ENCODE assay signal across 8 cellular contexts in the genomic region with DNA sequence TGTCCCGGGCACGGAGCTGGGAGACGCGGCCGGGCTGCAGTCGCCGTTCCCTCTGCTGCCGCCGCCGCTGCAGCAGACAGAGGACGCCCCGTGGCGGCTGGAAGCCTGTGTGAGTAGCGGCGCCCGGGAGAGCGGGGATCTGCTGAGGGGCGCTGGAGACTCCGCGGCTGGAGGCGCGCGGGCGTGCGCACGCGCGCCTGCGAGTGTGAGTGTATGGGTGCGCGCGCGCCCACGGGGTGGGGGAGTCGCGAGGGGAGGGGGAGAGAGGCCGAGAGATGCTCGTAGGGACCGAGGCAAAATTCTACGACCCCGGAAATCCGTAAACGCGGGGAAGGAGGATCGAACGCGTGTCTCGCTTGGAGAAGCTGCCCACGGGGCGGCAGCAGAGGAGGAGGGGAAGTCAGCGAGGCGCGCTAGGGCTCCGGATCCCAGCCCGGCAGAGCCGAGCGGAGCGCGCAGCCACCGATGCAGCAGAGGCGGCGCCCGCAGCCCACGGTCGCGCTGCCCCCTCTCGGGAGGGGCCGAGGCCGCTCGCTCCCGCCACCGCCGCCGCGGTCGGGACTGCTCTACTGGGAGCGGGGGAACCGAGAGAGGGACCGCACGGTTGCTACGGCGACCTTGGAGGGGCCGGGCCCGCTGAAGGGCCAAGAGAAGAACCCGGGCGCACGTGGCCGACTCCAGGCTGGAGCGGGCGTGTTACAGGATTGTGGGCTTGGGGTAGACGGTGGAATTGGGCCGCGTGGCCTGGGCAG. TPM values are rescaled to one million over a fixed set of nuclear protein-coding genes. Genes with fewer than 3 reads are reported as not detected.
A peak's percentile ranks its signal among the peaks of the same experiment; 100 is the strongest.
DNase-seq lines count a peak whose midpoint lies in the region; ATAC-seq and TF ChIP-seq lines count a peak whose summit lies in the region.

A gene (minus strand): TSS at position 207 of the 752 bp plus-strand sequence.

- CTCF ChIA-PET in AG04450 (lab: Charles Lee): interaction anchor here (0.6 kb wide), 1 partner anchor 45 kb away, joined by 3 read pairs; no protein-coding TSS in a partner anchor

- no peak within 1 kb of the TSS for H3K18ac ChIP-seq in mesendoderm (ENCODE audit: low read length)

- H3K27ac Mint-ChIP-seq in activated CD4-positive, alpha-beta T cell treated with anti-CD3 and anti-CD28 coated beads, Interleukin-2, amount 10 ng/mL, durations not matched to agents 24 days and 14 days: peak within 1 kb of the TSS; percentile 34

- POLR2A ChIA-PET in AG04450 (lab: Yijun Ruan, JAX): no interaction called here

- no peaks in the 10 kb centered on the region for H3K79me1 ChIP-seq in mesendoderm (ENCODE audit: low read length)

- no peaks in the 10 kb centered on the region for H3K9me3 Mint-ChIP-seq in activated CD4-positive, alpha-beta T cell treated with anti-CD3 and anti-CD28 coated beads, Interleukin-2, amount 10 ng/mL, durations not matched to agents 24 days and 14 days

- H3K23ac ChIP-seq in mesendoderm (ENCODE audit: low read length): no peak within 1 kb of the TSS

- peak within 1 kb of the TSS; percentile 76 for H3K56ac ChIP-seq in mesendoderm (ENCODE audit: low read length)

- no peaks in the 10 kb centered on the region for H3K27me3 ChIP-seq in AG04450 (ENCODE audit: control insufficient read depth, insufficient read depth, low read length)
- H3K27me3 ChIP-seq in mesendoderm (ENCODE audit: insufficient read depth, low read length, poor library complexity): peaks cover 2% of the 10 kb centered on the region

- H3K27ac ChIP-seq in AG04450 (ENCODE audit: low read depth, low read length) (no peak within 1 kb of the TSS), mesendoderm (ENCODE audit: low read depth, low read length) (no peak within 1 kb of the TSS), substantia nigra (ENCODE audit: low read depth, low read length, poor library complexity, severe bottlenecking) (peak within 1 kb of the TSS; percentile 86)

- no peaks in the 10 kb centered on the region for H3K36me3 ChIP-seq in mesendoderm (ENCODE audit: control insufficient read depth, insufficient read depth, low read length)

- peak within 1 kb of the TSS; percentile 83 for H3K4me3 Mint-ChIP-seq in activated CD4-positive, alpha-beta T cell treated with anti-CD3 and anti-CD28 coated beads, Interleukin-2, amount 10 ng/mL, durations not matched to agents 24 days and 14 days

- peak; percentile 49 for DNase-seq in AG04450 (ENCODE audit: low read depth, low spot score)
- peak; percentile 20 for DNase-seq in NAMALWA (ENCODE audit: low spot score)
- DNase-seq in activated CD4-positive, alpha-beta T cell treated with anti-CD3 and anti-CD28 coated beads, Interleukin-2, amount 10 ng/mL, durations not matched to agents 24 days and 14 days: peak; percentile 72
- no peak for DNase-seq in epithelial cell of proximal tubule (ENCODE audit: low read depth)
- peak; percentile 78 for DNase-seq in mesendoderm
- DNase-seq in substantia nigra (lab: John Stamatoyannopoulos, UW): peak; percentile 26 to 95 (median 81)

- H2BK5ac ChIP-seq in mesendoderm (ENCODE audit: low read length): no peak within 1 kb of the TSS

- H3K4me1 Mint-ChIP-seq in activated CD4-positive, alpha-beta T cell treated with anti-CD3 and anti-CD28 coated beads, Interleukin-2, amount 10 ng/mL, durations not matched to agents 24 days and 14 days: peaks cover 4% of the 10 kb centered on the region

- H3K9me3 ChIP-seq in AG04450 (ENCODE audit: control insufficient read depth, insufficient read depth, low read length): no peaks in the 10 kb centered on the region

- H2BK15ac ChIP-seq in mesendoderm (replicated peaks; ENCODE audit: low read depth): no peak within 1 kb of the TSS

- no peak within 1 kb of the TSS for H2BK120ac ChIP-seq in mesendoderm (ENCODE audit: low read depth, low read length)

- no peaks in the 10 kb centered on the region for H3K79me2 ChIP-seq in mesendoderm (ENCODE audit: control insufficient read depth, insufficient read depth, low read length)

- H4K5ac ChIP-seq in mesendoderm (ENCODE audit: low read length): no peak within 1 kb of the TSS

- no peaks in the 10 kb centered on the region for H3K36me3 Mint-ChIP-seq in activated CD4-positive, alpha-beta T cell treated with anti-CD3 and anti-CD28 coated beads, Interleukin-2, amount 10 ng/mL, durations not matched to agents 24 days and 14 days (ENCODE audit: low read depth)

- no peak within 1 kb of the TSS for H3K4ac ChIP-seq in mesendoderm (ENCODE audit: low read depth, low read length)

- peak within 1 kb of the TSS; percentile 72 for H3K4me3 ChIP-seq in AG04450 (ENCODE audit: low read depth, low read length)
- H3K4me3 ChIP-seq in epithelial cell of proximal tubule (ENCODE audit: low read depth, low read length): peak within 1 kb of the TSS; percentile 64
- H3K4me3 ChIP-seq in mesendoderm (ENCODE audit: low read length): peak within 1 kb of the TSS; percentile 44

- intact Hi-C loops in activated CD4-positive, alpha-beta T cell treated with anti-CD3 and anti-CD28 coated beads, Interleukin-2, amount 10 ng/mL, durations not matched to agents 24 days and 14 days (cut with micrococcal nuclease): no loop called here

- TF ChIP-seq CTCF in AG04450 (IDR thresholded peaks at IDR 0.05; ENCODE audit: low read depth, low read length) (0 out of 2 replicates have a peak, but pooled peaks have one; percentile 17), GM12872 (IDR thresholded peaks at IDR 0.05; ENCODE audit: insufficient read depth, low read depth, low read length) (0 out of 3 replicates have a peak, but pooled peaks have one; percentile 4), epithelial cell of proximal tubule (conservative IDR thresholded peaks at IDR 0.05; ENCODE audit: low read depth, low read length) (no peak)

- peak within 1 kb of the TSS; percentile 52 for H3K9ac ChIP-seq in mesendoderm (ENCODE audit: low read length)

- H3K4me2 ChIP-seq in mesendoderm (ENCODE audit: low read length): peak within 1 kb of the TSS; percentile 78

- no CpG with 5 or more reads among the region's 93 CpGs for WGBS in mesendoderm (ENCODE audit: extremely low coverage, insufficient coverage, low lambda C conversion rate)

- H3K27me3 Mint-ChIP-seq in activated CD4-positive, alpha-beta T cell treated with anti-CD3 and anti-CD28 coated beads, Interleukin-2, amount 10 ng/mL, durations not matched to agents 24 days and 14 days: peaks cover 44% of the 10 kb centered on the region

- H4K8ac ChIP-seq in mesendoderm (ENCODE audit: low read depth, low read length): no peak within 1 kb of the TSS

- H2AK5ac ChIP-seq in mesendoderm (ENCODE audit: low read length): no peak within 1 kb of the TSS

- H3K4me1 ChIP-seq in mesendoderm (ENCODE audit: control insufficient read depth, low read depth, low read length): peaks cover 2% of the 10 kb centered on the region

- no peak for ATAC-seq in GM21825 (IDR thresholded peaks at IDR 0.05; ENCODE audit: unreplicated experiment)

RNA-seq across cellular contexts. Expression of the gene that starts here (rescaled TPM):
- 3.3 and 3.9 TPM in 2 replicates for polyA plus RNA-seq in AG04450 (2011; rRNA removed)
- polyA minus RNA-seq in AG04450 (2011; rRNA and poly(A)+ RNA removed): 3.1 and 3.5 TPM in 2 replicates
- total RNA-seq in activated CD4-positive, alpha-beta T cell treated with anti-CD3 and anti-CD28 coated beads, Interleukin-2, amount 10 ng/mL, durations not matched to agents 24 days and 14 days: 0.07 and 0.14 TPM in 2 replicates
- total RNA-seq in epithelial cell of proximal tubule: 0.17 and 1.8 TPM in 2 replicates
- polyA plus RNA-seq in mesendoderm (2013, experiment 1 of 2): 0.14 TPM
- 0.18 TPM for polyA plus RNA-seq in mesendoderm (2013, experiment 2 of 2)

Comparison
In these comparisons a context has a peak if more than half of its experiments do, and no peak if none do; other contexts are left out.
1. Peak in DNase-seq in activated CD4-positive, alpha-beta T cell treated with anti-CD3 and anti-CD28 coated beads, Interleukin-2, amount 10 ng/mL, durations not matched to agents 24 days and 14 days; RNA of the gene not detected or under 1 TPM.